In the genomic region with DNA sequence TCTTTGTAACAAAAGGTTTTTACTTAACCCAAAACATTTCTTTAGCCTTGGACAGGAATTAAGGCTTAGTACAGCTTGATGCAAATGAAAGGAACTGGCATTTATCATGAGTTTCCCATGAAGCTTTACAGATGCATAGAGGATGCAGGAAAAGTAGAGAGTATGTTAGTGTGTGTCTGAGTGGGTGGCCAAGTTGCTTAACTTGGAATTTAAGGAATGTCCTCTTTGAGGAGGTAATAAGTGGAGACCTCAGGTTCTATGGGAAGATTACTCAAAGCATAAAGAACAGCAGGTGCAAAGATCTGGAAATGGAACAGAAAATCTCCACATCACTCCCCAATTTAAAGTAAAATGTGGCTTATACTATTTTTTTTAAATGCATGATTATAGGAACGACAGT, we compare ENCODE assay signal across 22 cellular contexts.
"Had no signal": no experiment of that assay in that cellular context is flagged by ENCODE, and none has a peak within 500 bp of the region (broad histone marks: within the 10 kb centered on the region; RNA-seq: fewer than 3 reads in every experiment).

No MANE protein-coding gene starts in this region.

- H3K4me3 Mint-ChIP-seq: IgD-negative memory B cell had no signal

- DNase-seq: Kasumi-1, MM.1S, NCI-H1092 treated with DMSO at 0.1 percent for 48 hours, NCI-H1436, NCI-H187, NCI-H2029, NCI-H2081 treated with DMSO at 0.1 percent for 48 hours, NCI-H2171, NCI-H226, NCI-H446, NCI-H510A, NCI-H524 treated with DMSO at 0.1 percent for 48 hours, NCI-H69, NCI-H774, PC-3, SHP77, SK-N-SH, SW 1271 had no signal

- H3K9me3 ChIP-seq: SK-N-SH had no signal

- H3K4me1 Mint-ChIP-seq: IgD-negative memory B cell had no signal

- H3K4me3 ChIP-seq: K562 had no signal

- H3K36me3 Mint-ChIP-seq: IgD-negative memory B cell had no signal

- H3K27me3 Mint-ChIP-seq: IgD-negative memory B cell had no signal

- H3K27ac ChIP-seq: KMS-11, RWPE1 had no signal

- H3K27ac Mint-ChIP-seq: IgD-negative memory B cell had no signal
